12 cellular contexts compared by ENCODE assay signal in the genomic region with DNA sequence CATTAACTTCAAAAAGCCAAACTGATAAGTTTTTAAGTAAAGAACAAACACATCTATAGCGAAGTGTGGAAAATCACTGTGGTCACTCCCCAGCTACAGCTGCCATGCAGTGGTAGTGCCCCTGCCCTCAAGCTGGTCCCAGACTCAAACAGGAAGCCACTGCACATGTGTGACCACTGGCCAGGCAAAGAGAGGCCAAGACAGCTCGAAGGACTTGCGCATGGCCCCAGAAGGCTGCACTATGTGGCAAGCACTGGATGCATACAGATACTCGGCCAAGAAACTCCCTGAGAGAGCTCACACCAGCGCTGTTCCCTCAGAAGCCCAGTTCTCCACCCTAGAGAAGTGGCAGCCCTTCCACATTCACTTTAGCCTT.
DNase-seq lines count a peak whose midpoint lies in the region; ATAC-seq, FAIRE-seq and TF ChIP-seq lines count a peak whose summit lies in the region.
"Had no signal": no experiment of that assay in that cellular context is flagged by ENCODE, and none has a peak within 500 bp of the region (broad histone marks: within the 10 kb centered on the region; RNA-seq: fewer than 3 reads in every experiment).

No MANE protein-coding gene starts in this region.

- peak; percentile 41 to 68 for ATAC-seq in natural killer cell treated with Interleukin-12 subunit alpha and Interleukin-12 subunit beta and Interleukin-15 and Interleukin-18, amount 100 ng/mL, for 72 hours
- no peak for ATAC-seq in HG03039 (IDR thresholded peaks at IDR 0.05; ENCODE audit: unreplicated experiment)

- POLR2A ChIA-PET in endothelial cell of umbilical vein (lab: Charles Lee) = interaction anchor here (0.7 kb wide), 1 partner anchor 14 kb away, joined by 3 read pairs; no protein-coding TSS in a partner anchor

- H3K27me3 ChIP-seq in endothelial cell of umbilical vein (ENCODE audit: control insufficient read depth in 2 of 2, insufficient read depth in 2 of 2, low read length in 2 of 2) = no peaks in the 10 kb centered on the region
- H3K27me3 ChIP-seq: transverse colon had no signal

- H3K27ac ChIP-seq in C4-2B (peak overlapping the region; percentile 29), endothelial cell of umbilical vein (ENCODE audit: insufficient read depth, low read depth, low read length) (no peak overlapping the region)

- peak; percentile 25 for DNase-seq in RPMI7951 (ENCODE audit: low read depth)
- DNase-seq in endothelial cell of umbilical vein (ENCODE audit: low read depth, low spot score) = peak; percentile 16
- DNase-seq in natural killer cell treated with Interleukin-12 subunit alpha and Interleukin-12 subunit beta and Interleukin-15 and Interleukin-18, amount 100 ng/mL, for 72 hours (ENCODE audit: low spot score) = no peak
- DNase-seq in amniotic stem cell (lab: John Stamatoyannopoulos, UW) = no peak
- DNase-seq in stimulated activated CD4-positive, alpha-beta T cell treated with anti-CD3 and anti-CD28 coated beads, Interleukin-4, amount 100 ng/mL, for 4 hours = no peak
- no peak for DNase-seq in OCI-M1 (lab: John Stamatoyannopoulos, UW)
- DNase-seq: NCI-H2171 treated with DMSO at 0.1 percent for 48 hours; stimulated activated CD4-positive, alpha-beta T cell treated with anti-CD3 and anti-CD28 coated beads, Interleukin-2, amount 100 ng/mL, for 48 hours; transverse colon had no signal

- FAIRE-seq in endothelial cell of umbilical vein (lab: Jason Lieb, UNC) = no peak
- FAIRE-seq: HTR-8/SVneo had no signal

- dilution Hi-C loops in endothelial cell of umbilical vein (cut with MboI; ENCODE audit: extremely low pct_ligation_motif_present, low sequenced_read_pairs) = no loop called here

- H3K27me3 Mint-ChIP-seq in natural killer cell treated with Interleukin-12 subunit alpha and Interleukin-12 subunit beta and Interleukin-15 and Interleukin-18, amount 100 ng/mL, for 72 hours = no peaks in the 10 kb centered on the region

- H3K4me3 ChIP-seq in endothelial cell of umbilical vein (replicated peaks in 1 of 3; ENCODE audit: insufficient read depth in 1 of 3, low read depth in 1 of 3, low read length in 3 of 3) = no peak overlapping the region
- H3K4me3 ChIP-seq: transverse colon had no signal

- H3K9me3 ChIP-seq in endothelial cell of umbilical vein (replicated peaks; ENCODE audit: control insufficient read depth, insufficient read depth, low read length) = no peaks in the 10 kb centered on the region
- H3K9me3 ChIP-seq: transverse colon had no signal

- H3K9me3 Mint-ChIP-seq in natural killer cell treated with Interleukin-12 subunit alpha and Interleukin-12 subunit beta and Interleukin-15 and Interleukin-18, amount 100 ng/mL, for 72 hours = no peaks in the 10 kb centered on the region

- no peaks in the 10 kb centered on the region for H3K9me1 ChIP-seq in endothelial cell of umbilical vein (replicated peaks; ENCODE audit: control insufficient read depth, extremely low read depth, insufficient read depth, low read length)

- no peaks in the 10 kb centered on the region for H3K36me3 ChIP-seq in endothelial cell of umbilical vein (ENCODE audit: control insufficient read depth in 2 of 2, extremely low read depth in 1 of 2, insufficient read depth in 2 of 2, low read length in 2 of 2)
- H3K36me3 ChIP-seq: transverse colon had no signal

- no peak overlapping the region for H2AFZ ChIP-seq in endothelial cell of umbilical vein (ENCODE audit: low read depth, low read length)

- peaks cover 11% of the 10 kb centered on the region for H4K20me1 ChIP-seq in endothelial cell of umbilical vein (replicated peaks; ENCODE audit: control insufficient read depth, extremely low read depth, insufficient read depth, low read length)

- H3K4me1 ChIP-seq in endothelial cell of umbilical vein (ENCODE audit: control insufficient read depth, extremely low read depth, insufficient read depth, low read length) = peaks cover 45% of the 10 kb centered on the region

- TF ChIP-seq CTCF in C4-2B (conservative IDR thresholded peaks at IDR 0.05) = no peak
- no peak for TF ChIP-seq CTCF in endothelial cell of umbilical vein (IDR thresholded peaks at IDR 0.05; ENCODE audit: extremely low read depth in 1 of 2, insufficient read depth in 1 of 2, low read depth in 1 of 2, low read length in 2 of 2)

- H3K9ac ChIP-seq in endothelial cell of umbilical vein (replicated peaks; ENCODE audit: extremely low read depth, insufficient read depth, low read length) = no peak overlapping the region

- intact Hi-C loops in endothelial cell of umbilical vein (cut with micrococcal nuclease) = no loop called here

- peaks cover 77 to 79% of the 10 kb centered on the region in 2 donors for H3K4me1 Mint-ChIP-seq in natural killer cell treated with Interleukin-12 subunit alpha and Interleukin-12 subunit beta and Interleukin-15 and Interleukin-18, amount 100 ng/mL, for 72 hours (ENCODE audit: low read depth in 2 of 2)

- no peak overlapping the region for H3K4me2 ChIP-seq in endothelial cell of umbilical vein (ENCODE audit: insufficient read depth, low read length)

- no TSS peak for BruUV-seq in endothelial cell of umbilical vein (replicated peaks; lab: Mats Ljungman, UMichigan)

- H3K27ac Mint-ChIP-seq in natural killer cell treated with Interleukin-12 subunit alpha and Interleukin-12 subunit beta and Interleukin-15 and Interleukin-18, amount 100 ng/mL, for 72 hours = peak overlapping the region; percentile 57 to 80

- CTCF ChIA-PET in endothelial cell of umbilical vein (lab: Charles Lee) = interaction anchor here (1.1 to 1.6 kb wide), 3 partner anchors 13 to 65 kb away, joined by 3 to 4 read pairs (median 3); no protein-coding TSS in a partner anchor

- peaks cover 97% of the 10 kb centered on the region for H3K79me2 ChIP-seq in endothelial cell of umbilical vein (ENCODE audit: control insufficient read depth, insufficient read depth, low read length)

- peak overlapping the region; percentile 63 for H3K4me3 Mint-ChIP-seq in natural killer cell treated with Interleukin-12 subunit alpha and Interleukin-12 subunit beta and Interleukin-15 and Interleukin-18, amount 100 ng/mL, for 72 hours

- H3K36me3 Mint-ChIP-seq in natural killer cell treated with Interleukin-12 subunit alpha and Interleukin-12 subunit beta and Interleukin-15 and Interleukin-18, amount 100 ng/mL, for 72 hours = no peaks in the 10 kb centered on the region

- no peak for TF ChIP-seq POLR2A in endothelial cell of umbilical vein (IDR thresholded peaks at IDR 0.05; ENCODE audit: low read depth, low read length)

TF ChIP-seq in endothelial cell of umbilical vein, 7 proteins besides CTCF, POLR2A, EP300 and RAD21:
- no peak for TF ChIP-seq JUN (IDR thresholded peaks at IDR 0.05; ENCODE audit: borderline replicate concordance, insufficient read depth, insufficient read length, low read depth)
- TF ChIP-seq, protein P1, sequence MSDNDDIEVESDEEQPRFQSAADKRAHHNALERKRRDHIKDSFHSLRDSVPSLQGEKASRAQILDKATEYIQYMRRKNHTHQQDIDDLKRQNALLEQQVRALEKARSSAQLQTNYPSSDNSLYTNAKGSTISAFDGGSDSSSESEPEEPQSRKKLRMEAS (IDR thresholded peaks at IDR 0.05; ENCODE audit: insufficient read depth, insufficient read length) = no peak
- TF ChIP-seq GATA2 (IDR thresholded peaks at IDR 0.05; ENCODE audit: insufficient read depth, insufficient read length, low read depth, low read length) = no peak
- no peak for TF ChIP-seq POLR2AphosphoS5 (IDR thresholded peaks at IDR 0.05; ENCODE audit: insufficient read depth, low read depth, low read length)
- TF ChIP-seq EZH2 (IDR thresholded peaks at IDR 0.05; ENCODE audit: borderline replicate concordance, low read depth, low read length, severe bottlenecking) = no peak
- no peak for TF ChIP-seq MYC (IDR thresholded peaks at IDR 0.05; ENCODE audit: low read depth, low read length)
- no peak for TF ChIP-seq FOS (IDR thresholded peaks at IDR 0.05; ENCODE audit: borderline replicate concordance, insufficient read depth, low read length)

Comparison
In these comparisons a context has a peak if more than half of its experiments do, and no peak if none do; other contexts are left out.
1. DNase-seq: peak in RPMI7951 (single experiment) and endothelial cell of umbilical vein (single experiment); none in natural killer cell treated with Interleukin-12 subunit alpha and Interleukin-12 subunit beta and Interleukin-15 and Interleukin-18, amount 100 ng/mL, for 72 hours (single experiment), amniotic stem cell (single experiment), stimulated activated CD4-positive, alpha-beta T cell treated with anti-CD3 and anti-CD28 coated beads, Interleukin-4, amount 100 ng/mL, for 4 hours (0 of 2) and OCI-M1 (single experiment).